In genomic region chr10:119452396-119452795, GRCh38 we compare ENCODE assay signal across 35 cellular contexts.
"Had no signal": no experiment of that assay in that cellular context is flagged by ENCODE, and none has a peak within 500 bp of the region (broad histone marks: within the 10 kb centered on the region; RNA-seq: fewer than 3 reads in every experiment).

No MANE protein-coding gene starts in this region.

- H3K4me1 ChIP-seq: adrenal gland, body of pancreas, breast epithelium had no signal

- H3K27ac ChIP-seq: adrenal gland, body of pancreas, brain microvascular endothelial cell, breast epithelium, VCaP had no signal

- ATAC-seq: activated CD8-positive, alpha-beta T cell treated with anti-CD3 and anti-CD28 coated beads for 36 hours; activated naive CD4-positive, alpha-beta T cell treated with anti-CD3 and anti-CD28 coated beads, Interleukin-2, amount 50 U/mL, for 72 hours; activated T-cell treated with anti-CD3 and anti-CD28 coated beads, Interleukin-2, amount 50 U/mL, for 4 hours; activated T-cell treated with anti-CD3 and anti-CD28 coated beads, Interleukin-2, amount 50 U/mL, for 72 hours; activated T-helper 17 cell treated with anti-CD3 and anti-CD28 coated beads, Interleukin-2, amount 50 U/mL, for 72 hours; body of pancreas had no signal

- H3K27me3 Mint-ChIP-seq: activated B cell treated with CpG ODN at 0.5 μM for 24 hours; activated CD4-positive, alpha-beta memory T cell treated with anti-CD3 and anti-CD28 coated beads for 36 hours; activated CD4-positive, alpha-beta T cell treated with anti-CD3 and anti-CD28 coated beads, Interleukin-2, amount 10 ng/mL, durations not matched to agents 24 days and 14 days; activated CD8-positive, alpha-beta T cell treated with anti-CD3 and anti-CD28 coated beads for 36 hours; activated naive CD8-positive, alpha-beta T cell treated with anti-CD3 and anti-CD28 coated beads for 36 hours; activated T-helper 17 cell treated with anti-CD3 and anti-CD28 coated beads, Interleukin-2, amount 50 U/mL, for 72 hours had no signal

- H3K9me3 ChIP-seq: adrenal gland, body of pancreas, breast epithelium had no signal

- DNase-seq: activated B cell treated with CpG ODN at 0.5 μM for 24 hours; activated CD4-positive, alpha-beta memory T cell treated with anti-CD3 and anti-CD28 coated beads for 36 hours; activated CD4-positive, alpha-beta T cell treated with anti-CD3 and anti-CD28 coated beads for 4 hours; activated CD4-positive, alpha-beta T cell treated with anti-CD3 and anti-CD28 coated beads, Interleukin-2, amount 10 ng/mL, durations not matched to agents 24 days and 14 days; activated CD4-positive, alpha-beta T cell treated with anti-CD3 and anti-CD28 coated beads, Interleukin-2, amount 50 U/mL, for 1 hour; activated CD4-positive, alpha-beta T cell treated with anti-CD3 and anti-CD28 coated beads, Interleukin-2, amount 50 U/mL, for 4 hours; activated CD4-positive, CD25-positive, alpha-beta regulatory T cell treated with anti-CD3 and anti-CD28 coated beads, Interleukin-2, amount 50 U/mL, for 72 hours; activated CD8-positive, alpha-beta memory T cell treated with anti-CD3 and anti-CD28 coated beads, Interleukin-2, amount 50 U/mL, for 4 hours; activated CD8-positive, alpha-beta T cell treated with anti-CD3 and anti-CD28 coated beads for 36 hours; activated effector memory CD4-positive, alpha-beta T cell treated with anti-CD3 and anti-CD28 coated beads, Interleukin-2, amount 50 U/mL, for 16 hours; activated gamma-delta T cell treated with Interleukin-2 at 50 U/mL for 16 hours; activated naive CD4-positive, alpha-beta T cell; activated naive CD4-positive, alpha-beta T cell treated with anti-CD3 and anti-CD28 coated beads for 36 hours; activated naive CD4-positive, alpha-beta T cell treated with anti-CD3 and anti-CD28 coated beads, Interleukin-2, amount 50 U/mL, for 16 hours; activated naive CD8-positive, alpha-beta T cell treated with anti-CD3 and anti-CD28 coated beads for 36 hours; activated T-cell treated with anti-CD3 and anti-CD28 coated beads for 4 hours; activated T-cell treated with anti-CD3 and anti-CD28 coated beads, Interleukin-2, amount 50 U/mL, for 1 hour; activated T-cell treated with anti-CD3 and anti-CD28 coated beads, Interleukin-2, amount 50 U/mL, for 4 hours; activated T-cell treated with anti-CD3 and anti-CD28 coated beads, Interleukin-2, amount 50 U/mL, for 72 hours; adrenal gland; amniotic stem cell; aorta; body of pancreas; brain microvascular endothelial cell; central memory CD4-positive, alpha-beta T cell; T-helper 1 cell; T-helper 2 cell; T-helper 9 cell had no signal

- H3K4me3 ChIP-seq: adrenal gland, body of pancreas, breast epithelium had no signal

- H3K27ac Mint-ChIP-seq: activated B cell treated with CpG ODN at 0.5 μM for 24 hours; activated CD4-positive, alpha-beta memory T cell treated with anti-CD3 and anti-CD28 coated beads for 36 hours; activated CD4-positive, alpha-beta T cell treated with anti-CD3 and anti-CD28 coated beads, Interleukin-2, amount 10 ng/mL, durations not matched to agents 24 days and 14 days; activated CD8-positive, alpha-beta T cell treated with anti-CD3 and anti-CD28 coated beads for 36 hours; activated naive CD4-positive, alpha-beta T cell treated with anti-CD3 and anti-CD28 coated beads for 36 hours; activated naive CD4-positive, alpha-beta T cell treated with anti-CD3 and anti-CD28 coated beads, Interleukin-2, amount 50 U/mL, for 72 hours; activated naive CD8-positive, alpha-beta T cell treated with anti-CD3 and anti-CD28 coated beads for 36 hours; activated T-cell treated with anti-CD3 and anti-CD28 coated beads, Interleukin-2, amount 50 U/mL, for 72 hours; activated T-helper 1 cell treated with anti-CD3 and anti-CD28 coated beads, Interleukin-12 subunit alpha, Interleukin-12 subunit beta, Interleukin-2, Interleukin-4 antibody, amounts not matched to agents 30 ng/mL and 10 ng/mL and 1 ng/mL, durations not matched to agents 14 hours and 24 hours and 36 hours; activated T-helper 17 cell treated with anti-CD3 and anti-CD28 coated beads, Interleukin-2, amount 50 U/mL, for 72 hours; T-helper 1 cell treated with Interleukin-12 subunit alpha and Interleukin-12 subunit beta and Interleukin-4 antibody, amounts not matched to agents 30 μg/mL and 1 μg/mL, for 36 hours; T-helper 2 cell treated with Interferon-gamma antibody and Interleukin-4, amounts not matched to agents 5 μg/mL and 100 μg/mL, for 36 hours had no signal

- H3K36me3 Mint-ChIP-seq: activated naive CD4-positive, alpha-beta T cell treated with anti-CD3 and anti-CD28 coated beads, Interleukin-2, amount 50 U/mL, for 72 hours; activated naive CD8-positive, alpha-beta T cell treated with anti-CD3 and anti-CD28 coated beads for 36 hours had no signal

- H3K9me3 Mint-ChIP-seq: activated B cell treated with CpG ODN at 0.5 μM for 24 hours; activated CD4-positive, alpha-beta memory T cell treated with anti-CD3 and anti-CD28 coated beads for 36 hours; activated CD4-positive, alpha-beta T cell treated with anti-CD3 and anti-CD28 coated beads, Interleukin-2, amount 10 ng/mL, durations not matched to agents 24 days and 14 days; activated CD8-positive, alpha-beta T cell treated with anti-CD3 and anti-CD28 coated beads for 36 hours; activated naive CD4-positive, alpha-beta T cell treated with anti-CD3 and anti-CD28 coated beads for 36 hours; activated naive CD4-positive, alpha-beta T cell treated with anti-CD3 and anti-CD28 coated beads, Interleukin-2, amount 50 U/mL, for 72 hours; activated naive CD8-positive, alpha-beta T cell treated with anti-CD3 and anti-CD28 coated beads for 36 hours; activated T-cell treated with anti-CD3 and anti-CD28 coated beads, Interleukin-2, amount 50 U/mL, for 4 hours; activated T-cell treated with anti-CD3 and anti-CD28 coated beads, Interleukin-2, amount 50 U/mL, for 72 hours; activated T-helper 1 cell treated with anti-CD3 and anti-CD28 coated beads, Interleukin-12 subunit alpha, Interleukin-12 subunit beta, Interleukin-2, Interleukin-4 antibody, amounts not matched to agents 30 ng/mL and 10 ng/mL and 1 ng/mL, durations not matched to agents 14 hours and 24 hours and 36 hours; activated T-helper 17 cell treated with anti-CD3 and anti-CD28 coated beads, Interleukin-2, amount 50 U/mL, for 72 hours; T-helper 1 cell treated with Interleukin-12 subunit alpha and Interleukin-12 subunit beta and Interleukin-4 antibody, amounts not matched to agents 30 μg/mL and 1 μg/mL, for 36 hours; T-helper 2 cell treated with Interferon-gamma antibody and Interleukin-4, amounts not matched to agents 5 μg/mL and 100 μg/mL, for 36 hours had no signal

- H3K27me3 ChIP-seq: adrenal gland, body of pancreas, brain microvascular endothelial cell, breast epithelium had no signal

- H3K36me3 ChIP-seq: brain microvascular endothelial cell, breast epithelium had no signal

- H3K4me1 Mint-ChIP-seq: activated CD4-positive, alpha-beta T cell treated with anti-CD3 and anti-CD28 coated beads, Interleukin-2, amount 10 ng/mL, durations not matched to agents 24 days and 14 days; activated naive CD8-positive, alpha-beta T cell treated with anti-CD3 and anti-CD28 coated beads for 36 hours; activated T-helper 17 cell treated with anti-CD3 and anti-CD28 coated beads, Interleukin-2, amount 50 U/mL, for 72 hours had no signal

- H3K4me3 Mint-ChIP-seq: activated B cell treated with CpG ODN at 0.5 μM for 24 hours; activated CD4-positive, alpha-beta memory T cell treated with anti-CD3 and anti-CD28 coated beads for 36 hours; activated CD4-positive, alpha-beta T cell treated with anti-CD3 and anti-CD28 coated beads, Interleukin-2, amount 10 ng/mL, durations not matched to agents 24 days and 14 days; activated CD8-positive, alpha-beta T cell treated with anti-CD3 and anti-CD28 coated beads for 36 hours; activated naive CD4-positive, alpha-beta T cell treated with anti-CD3 and anti-CD28 coated beads for 36 hours; activated naive CD8-positive, alpha-beta T cell treated with anti-CD3 and anti-CD28 coated beads for 36 hours; activated T-cell treated with anti-CD3 and anti-CD28 coated beads, Interleukin-2, amount 50 U/mL, for 4 hours; activated T-cell treated with anti-CD3 and anti-CD28 coated beads, Interleukin-2, amount 50 U/mL, for 72 hours; activated T-helper 1 cell treated with anti-CD3 and anti-CD28 coated beads, Interleukin-12 subunit alpha, Interleukin-12 subunit beta, Interleukin-2, Interleukin-4 antibody, amounts not matched to agents 30 ng/mL and 10 ng/mL and 1 ng/mL, durations not matched to agents 14 hours and 24 hours and 36 hours; activated T-helper 17 cell treated with anti-CD3 and anti-CD28 coated beads, Interleukin-2, amount 50 U/mL, for 72 hours; T-helper 1 cell treated with Interleukin-12 subunit alpha and Interleukin-12 subunit beta and Interleukin-4 antibody, amounts not matched to agents 30 μg/mL and 1 μg/mL, for 36 hours; T-helper 2 cell treated with Interferon-gamma antibody and Interleukin-4, amounts not matched to agents 5 μg/mL and 100 μg/mL, for 36 hours had no signal
